8 cellular contexts compared by ENCODE assay signal in genomic region chrX:119943185-119943988, GRCh38. TPM values are rescaled to one million over a fixed set of nuclear protein-coding genes. Genes with fewer than 3 reads are reported as not detected.
A peak's percentile ranks its signal among the peaks of the same experiment; 100 is the strongest.
DNase-seq lines count a peak whose midpoint lies in the region; ATAC-seq and TF ChIP-seq lines count a peak whose summit lies in the region.

TSS of gene NKAP (minus strand) at chrX:119943751. CDS start at chrX:119943605, 146 bp downstream.

- H3K4me3 Mint-ChIP-seq in activated CD4-positive, alpha-beta T cell treated with anti-CD3 and anti-CD28 coated beads, Interleukin-2, amount 10 ng/mL, durations not matched to agents 24 days and 14 days = peak within 1 kb of the TSS; percentile 91

- ATAC-seq in GM19324 (IDR thresholded peaks at IDR 0.05; ENCODE audit: low FRiP score, unreplicated experiment) (peak; percentile 72), HG03460 (IDR thresholded peaks at IDR 0.05; ENCODE audit: unreplicated experiment) (peak; percentile 83)

- peak within 1 kb of the TSS; percentile 61 to 82 (median 74) for H3K4me2 ChIP-seq in BLaER1 treated with 17β-estradiol and CSF1 and Interleukin-3, amounts not matched to agents 10 nM and 100 nM

- H3K36me3 Mint-ChIP-seq in activated CD4-positive, alpha-beta T cell treated with anti-CD3 and anti-CD28 coated beads, Interleukin-2, amount 10 ng/mL, durations not matched to agents 24 days and 14 days (ENCODE audit: low read depth) = peaks cover 4% of the 10 kb centered on the region

- H3K4me1 ChIP-seq in BLaER1 treated with 17β-estradiol and CSF1 and Interleukin-3, amounts not matched to agents 10 nM and 100 nM = peaks cover 9 to 13% (median 11%) of the 10 kb centered on the region in 10 experiments
- H3K4me1 ChIP-seq in colonic mucosa = no peaks in the 10 kb centered on the region

- no peaks in the 10 kb centered on the region for H3K9me3 Mint-ChIP-seq in activated CD4-positive, alpha-beta T cell treated with anti-CD3 and anti-CD28 coated beads, Interleukin-2, amount 10 ng/mL, durations not matched to agents 24 days and 14 days

- H3K9ac ChIP-seq in BLaER1 treated with 17β-estradiol and CSF1 and Interleukin-3, amounts not matched to agents 10 nM and 100 nM = peak within 1 kb of the TSS; percentile 79 to 91 (median 86)
- peak within 1 kb of the TSS; percentile 65 to 82 for H3K9ac ChIP-seq in colonic mucosa (ENCODE audit: low read depth in 2 of 2, low read length in 2 of 2)

- H3K27me3 Mint-ChIP-seq in activated CD4-positive, alpha-beta T cell treated with anti-CD3 and anti-CD28 coated beads, Interleukin-2, amount 10 ng/mL, durations not matched to agents 24 days and 14 days = peaks cover 2% of the 10 kb centered on the region

- no peaks in the 10 kb centered on the region for H3K36me3 ChIP-seq in BLaER1 treated with 17β-estradiol and CSF1 and Interleukin-3, amounts not matched to agents 10 nM and 100 nM
- no peaks in the 10 kb centered on the region for H3K36me3 ChIP-seq in colonic mucosa

- peak within 1 kb of the TSS; percentile 97 for H3K27ac Mint-ChIP-seq in activated CD4-positive, alpha-beta T cell treated with anti-CD3 and anti-CD28 coated beads, Interleukin-2, amount 10 ng/mL, durations not matched to agents 24 days and 14 days

- no peak for TF ChIP-seq CTCF in colonic mucosa (IDR thresholded peaks at IDR 0.05)

- peak within 1 kb of the TSS; percentile 57 to 78 (median 74) for H3K4me3 ChIP-seq in BLaER1 treated with 17β-estradiol and CSF1 and Interleukin-3, amounts not matched to agents 10 nM and 100 nM
- peak within 1 kb of the TSS; percentile 59 for H3K4me3 ChIP-seq in colonic mucosa

- no peaks in the 10 kb centered on the region for H4K20me1 ChIP-seq in BLaER1 treated with 17β-estradiol and CSF1 and Interleukin-3, amounts not matched to agents 10 nM and 100 nM

- H3K27me3 ChIP-seq in BLaER1 treated with 17β-estradiol and CSF1 and Interleukin-3, amounts not matched to agents 10 nM and 100 nM = no peaks in the 10 kb centered on the region
- H3K27me3 ChIP-seq in colonic mucosa = no peaks in the 10 kb centered on the region

- H3K4me1 Mint-ChIP-seq in activated CD4-positive, alpha-beta T cell treated with anti-CD3 and anti-CD28 coated beads, Interleukin-2, amount 10 ng/mL, durations not matched to agents 24 days and 14 days = peaks cover 14% of the 10 kb centered on the region

- peak within 1 kb of the TSS; percentile 64 to 89 (median 82) for H3K27ac ChIP-seq in BLaER1 treated with 17β-estradiol and CSF1 and Interleukin-3, amounts not matched to agents 10 nM and 100 nM
- peak within 1 kb of the TSS; percentile 88 for H3K27ac ChIP-seq in colonic mucosa

- intact Hi-C loops in activated CD4-positive, alpha-beta T cell treated with anti-CD3 and anti-CD28 coated beads, Interleukin-2, amount 10 ng/mL, durations not matched to agents 24 days and 14 days (cut with micrococcal nuclease) = loop anchor here (1.0 to 10.0 kb wide), 6 partner anchors 72 to 525 kb away; partner anchors contain the start of genes LAMP2, NDUFA1, RNF113A and RPL39
- intact Hi-C loops in colonic mucosa (cut with DNase I) = no loop called here

- DNase-seq in NCI-H524 (lab: John Stamatoyannopoulos, UW) (peak; percentile 92 to 97), colonic mucosa (peak; percentile 85), kidney tubule cell (ENCODE audit: low spot score) (peak; percentile 91)
- DNase-seq in activated CD4-positive, alpha-beta T cell treated with anti-CD3 and anti-CD28 coated beads, Interleukin-2, amount 10 ng/mL, durations not matched to agents 24 days and 14 days = peak; percentile 95
- DNase-seq in stimulated activated CD4-positive, alpha-beta T cell treated with anti-CD3 and anti-CD28 coated beads, Interleukin-1b, Interleukin-23, amount 100 ng/mL, for 24 hours (ENCODE audit: low read depth in 4 of 4, low spot score in 1 of 4) = peak; percentile 37 to 64 (median 56)

- peaks cover 0 to 6% (median 0%) of the 10 kb centered on the region in 11 experiments; a peak in 2 of 22 replicates for H3K9me3 ChIP-seq in BLaER1 treated with 17β-estradiol and CSF1 and Interleukin-3, amounts not matched to agents 10 nM and 100 nM (replicated peaks in 1 of 11)
- no peaks in the 10 kb centered on the region for H3K9me3 ChIP-seq in colonic mucosa

RNA-seq across cellular contexts. Expression of gene NKAP, which starts in this region (rescaled TPM):
- total RNA-seq in activated CD4-positive, alpha-beta T cell treated with anti-CD3 and anti-CD28 coated beads, Interleukin-2, amount 10 ng/mL, durations not matched to agents 24 days and 14 days = 8.9 and 10.2 TPM in 2 replicates
- total RNA-seq in colonic mucosa = 1 to 10 TPM; 5.5 to 7.1 TPM

Comparison
In these comparisons a context has a peak if more than half of its experiments do, and no peak if none do; other contexts are left out.
1. Peak in every context shown above with its lines: DNase-seq, ATAC-seq, H3K4me3 ChIP-seq and H3K27ac ChIP-seq.